14 cellular contexts compared by ENCODE assay signal in genomic region chr6:137964876-137965275, GRCh38.
"Had no signal": no experiment of that assay in that cellular context is flagged by ENCODE, and none has a peak within 500 bp of the region (broad histone marks: within the 10 kb centered on the region; RNA-seq: fewer than 3 reads in every experiment).

No MANE protein-coding gene starts in this region.

- H3K27me3 ChIP-seq: adrenal gland had no signal

- H3K4me3 ChIP-seq: adrenal gland, left ventricle myocardium inferior, mucosa of descending colon had no signal

- H3K27ac ChIP-seq: adrenal gland, left ventricle myocardium inferior had no signal

- H3K36me3 Mint-ChIP-seq: natural killer cell had no signal

- DNase-seq: activated CD4-positive, alpha-beta T cell treated with anti-CD3 and anti-CD28 coated beads for 4 hours; activated CD8-positive, alpha-beta memory T cell treated with anti-CD3 and anti-CD28 coated beads, Interleukin-2, amount 50 U/mL, for 4 hours; activated CD8-positive, alpha-beta T cell treated with anti-CD3 and anti-CD28 coated beads for 36 hours; activated effector memory CD4-positive, alpha-beta T cell treated with anti-CD3 and anti-CD28 coated beads, Interleukin-2, amount 50 U/mL, for 16 hours; activated T-cell treated with anti-CD3 and anti-CD28 coated beads, Interleukin-2, amount 50 U/mL, for 48 hours; adrenal gland; left ventricle myocardium inferior; mucosa of descending colon; natural killer cell; stimulated activated CD4-positive, alpha-beta T cell treated with anti-CD3 and anti-CD28 coated beads, Interleukin-2, amount 100 ng/mL, for 48 hours; stimulated activated naive CD4-positive, alpha-beta T cell; trophoblast cell had no signal

- ATAC-seq: activated CD8-positive, alpha-beta T cell treated with anti-CD3 and anti-CD28 coated beads for 36 hours; esophagus mucosa; mucosa of descending colon; natural killer cell had no signal

- H3K27ac Mint-ChIP-seq: activated CD8-positive, alpha-beta T cell treated with anti-CD3 and anti-CD28 coated beads for 36 hours; activated naive CD4-positive, alpha-beta T cell treated with anti-CD3 and anti-CD28 coated beads, Interleukin-2, amount 50 U/mL, for 24 hours; natural killer cell had no signal

- H3K4me3 Mint-ChIP-seq: activated CD8-positive, alpha-beta T cell treated with anti-CD3 and anti-CD28 coated beads for 36 hours; activated naive CD4-positive, alpha-beta T cell treated with anti-CD3 and anti-CD28 coated beads, Interleukin-2, amount 50 U/mL, for 24 hours; natural killer cell had no signal

- H3K27me3 Mint-ChIP-seq: activated CD8-positive, alpha-beta T cell treated with anti-CD3 and anti-CD28 coated beads for 36 hours; activated naive CD4-positive, alpha-beta T cell treated with anti-CD3 and anti-CD28 coated beads, Interleukin-2, amount 50 U/mL, for 24 hours had no signal

- H3K36me3 ChIP-seq: adrenal gland, left ventricle myocardium inferior had no signal

- H3K9me3 ChIP-seq: adrenal gland, mucosa of descending colon had no signal

- H3K4me1 ChIP-seq: adrenal gland, left ventricle myocardium inferior had no signal

- H3K9me3 Mint-ChIP-seq: activated naive CD4-positive, alpha-beta T cell treated with anti-CD3 and anti-CD28 coated beads, Interleukin-2, amount 50 U/mL, for 24 hours had no signal
